23 cellular contexts compared by ENCODE assay signal in the genomic region with DNA sequence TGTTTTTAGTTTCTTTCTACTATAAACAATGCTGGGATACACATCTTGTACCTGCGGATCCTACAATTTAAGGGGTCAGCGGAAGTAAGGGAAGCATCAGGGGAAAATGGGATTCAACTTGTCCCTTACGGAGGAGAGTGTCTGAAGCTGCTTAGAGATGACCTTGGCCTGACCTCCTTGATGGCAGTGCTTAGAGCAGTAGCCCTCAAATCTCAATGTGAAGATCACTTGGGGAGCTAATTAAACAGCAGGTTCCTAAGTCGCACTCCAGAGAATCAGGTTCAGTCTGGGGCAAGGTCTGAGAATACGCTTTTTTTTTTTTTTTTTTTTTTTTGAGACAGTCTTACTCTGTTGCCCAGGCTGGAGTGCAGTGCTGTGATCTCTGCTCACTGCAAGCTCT.
"Had no signal": no experiment of that assay in that cellular context is flagged by ENCODE, and none has a peak within 500 bp of the region (broad histone marks: within the 10 kb centered on the region; RNA-seq: fewer than 3 reads in every experiment).

No MANE protein-coding gene starts in this region.

- H3K9me3 ChIP-seq: mucosa of descending colon, ovary, right atrium auricular region, right lobe of liver, tibial nerve, vagina had no signal

- ATAC-seq: left cardiac atrium; left lobe of liver; mucosa of descending colon; naive thymus-derived CD4-positive, alpha-beta T cell; natural killer cell treated with Interleukin-12 subunit alpha and Interleukin-12 subunit beta and Interleukin-15 and Interleukin-18, amount 100 ng/mL, for 72 hours; right lobe of liver; stimulated activated memory B cell treated with anti-CD40 and anti-IgM and Interleukin-4, amounts not matched to agents 10 μg/mL and 1 μg/mL and 100 μg/mL, for 72 hours; stimulated activated naive CD8-positive, alpha-beta T cell treated with anti-CD3 and anti-CD28 coated beads, Interleukin-15, amount 100 ng/mL, for 72 hours had no signal

- H3K4me1 ChIP-seq: right atrium auricular region, right lobe of liver, tibial nerve, vagina had no signal

- H3K27me3 ChIP-seq: ovary, right atrium auricular region, right lobe of liver, tibial nerve, vagina had no signal

- H3K27ac ChIP-seq: ovary, right atrium auricular region, right lobe of liver, tibial nerve, vagina had no signal

- DNase-seq: kidney glomerular epithelial cell; left cardiac atrium; mesendoderm; midbrain; mucosa of descending colon; naive thymus-derived CD4-positive, alpha-beta T cell; ovary; right lobe of liver; stimulated activated CD4-positive, alpha-beta T cell treated with anti-CD3 and anti-CD28 coated beads, Interleukin-1b, Interleukin-23, amount 100 ng/mL, for 48 hours; stimulated activated CD4-positive, alpha-beta T cell treated with anti-CD3 and anti-CD28 coated beads, Interleukin-2, amount 100 ng/mL, for 48 hours; stimulated activated CD4-positive, alpha-beta T cell treated with anti-CD3 and anti-CD28 coated beads, Interleukin-4, amount 100 ng/mL, for 4 hours; stimulated activated CD8-positive, alpha-beta memory T cell treated with anti-CD3 and anti-CD28 coated beads, Interleukin-4, amount 100 ng/mL, for 48 hours; stimulated activated naive CD4-positive, alpha-beta T cell treated with Interleukin-2 at 50 U/mL for 16 hours; stimulated activated naive CD8-positive, alpha-beta T cell treated with anti-CD3 and anti-CD28 coated beads, Interleukin-15, amount 100 ng/mL, for 72 hours; substantia nigra had no signal

- H3K4me3 ChIP-seq: lung, mucosa of descending colon, ovary, right atrium auricular region, right lobe of liver, smooth muscle cell, tibial nerve, vagina had no signal

- H3K36me3 ChIP-seq: ovary, right atrium auricular region, right lobe of liver, tibial nerve, vagina had no signal
